8 cellular contexts compared by ENCODE assay signal in genomic region chr5:24110019-24110615, GRCh38.
DNase-seq lines count a peak whose midpoint lies in the region; ATAC-seq, FAIRE-seq and TF ChIP-seq lines count a peak whose summit lies in the region.

No MANE protein-coding gene starts in this region.

- FAIRE-seq in A549 (lab: Jason Lieb, UNC), result no peak

- no peaks in the 10 kb centered on the region for H3K36me3 Mint-ChIP-seq in T-cell
- H3K36me3 Mint-ChIP-seq in activated T-cell treated with anti-CD3 and anti-CD28 coated beads, Interleukin-2, amount 50 U/mL, for 72 hours (ENCODE audit: insufficient read depth in 2 of 2), result no peaks in the 10 kb centered on the region
- H3K36me3 Mint-ChIP-seq in CD8-positive, alpha-beta T cell, result no peaks in the 10 kb centered on the region

- no peaks in the 10 kb centered on the region for H3K4me1 Mint-ChIP-seq in T-cell
- no peaks in the 10 kb centered on the region for H3K4me1 Mint-ChIP-seq in activated T-cell treated with anti-CD3 and anti-CD28 coated beads, Interleukin-2, amount 50 U/mL, for 72 hours (ENCODE audit: low read depth)
- H3K4me1 Mint-ChIP-seq in CD8-positive, alpha-beta T cell (ENCODE audit: low read depth), result no peaks in the 10 kb centered on the region

- intact Hi-C loops in CD8-positive, alpha-beta T cell (cut with DNase I, micrococcal nuclease), result no loop called here
- intact Hi-C loops in stomach (cut with DNase I; ENCODE audit: low total_unique reads), result no loop called here

- DNase-seq in A549 (ENCODE audit: low read depth in 1 of 2, low spot score in 1 of 2) (peak; percentile 8 to 43), HL-60 (ENCODE audit: low read depth in 1 of 2, low spot score in 1 of 2) (no peak), OCI-M1 (lab: John Stamatoyannopoulos, UW) (peak; percentile 73), foreskin keratinocyte (peak in 1 of 2 donors; percentile 24), T-cell (no peak), stomach (no peak)
- no peak for DNase-seq in activated T-cell treated with anti-CD3 and anti-CD28 coated beads, Interleukin-2, amount 50 U/mL, for 72 hours
- no peak for DNase-seq in CD8-positive, alpha-beta T cell

- peaks cover under 1% of the 10 kb centered on the region; the same call in 1 of the 3 replicates for H3K9me3 ChIP-seq in A549
- no peaks in the 10 kb centered on the region for H3K9me3 ChIP-seq in CD8-positive, alpha-beta T cell (ENCODE audit: low read length)
- no peaks in the 10 kb centered on the region for H3K9me3 ChIP-seq in stomach

- no peak for TF ChIP-seq POLR2A in A549 (IDR thresholded peaks at IDR 0.05; ENCODE audit: low read length)
- TF ChIP-seq POLR2A in stomach (IDR thresholded peaks at IDR 0.05), result no peak

- H3K4me3 ChIP-seq in A549 (no peak overlapping the region), HL-60 (replicated peaks; ENCODE audit: insufficient read depth, low read length) (no peak overlapping the region), stomach (no peak overlapping the region)
- no peak overlapping the region for H3K4me3 ChIP-seq in CD8-positive, alpha-beta T cell (ENCODE audit: low read depth, low read length)

- CTCF ChIA-PET in A549 (lab: Yijun Ruan, JAX), result interaction anchor here (0.7 to 4.0 kb wide), 3 partner anchors 284 to 304 kb away, joined by 3 to 14 read pairs (median 3); no protein-coding TSS in a partner anchor
- CTCF ChIA-PET in T-cell (lab: Charles Lee), result no interaction called here
- CTCF ChIA-PET in CD8-positive, alpha-beta T cell (lab: Charles Lee), result interaction anchor here (0.6 kb wide), 1 partner anchor 313 kb away, joined by 3 read pairs; no protein-coding TSS in a partner anchor

- no peak overlapping the region for H3K4me3 Mint-ChIP-seq in T-cell
- H3K4me3 Mint-ChIP-seq in activated T-cell treated with anti-CD3 and anti-CD28 coated beads, Interleukin-2, amount 50 U/mL, for 72 hours, result no peak overlapping the region
- no peak overlapping the region for H3K4me3 Mint-ChIP-seq in CD8-positive, alpha-beta T cell

- H3K4me1 ChIP-seq in A549 (no peaks in the 10 kb centered on the region), foreskin keratinocyte (no peaks in the 10 kb centered on the region), stomach (no peaks in the 10 kb centered on the region)
- H3K4me1 ChIP-seq in CD8-positive, alpha-beta T cell (ENCODE audit: insufficient read depth, low read length), result no peaks in the 10 kb centered on the region

- H3K27ac ChIP-seq in A549 (no peak overlapping the region), HL-60 (replicated peaks) (no peak overlapping the region), foreskin keratinocyte (no peak overlapping the region), stomach (no peak overlapping the region)
- no peak overlapping the region for H3K27ac ChIP-seq in CD8-positive, alpha-beta T cell (ENCODE audit: low read depth, low read length)

- peak; percentile 59 to 62 for TF ChIP-seq RAD21 in A549 (conservative IDR thresholded peaks at IDR 0.05 in 1 of 2, IDR thresholded peaks at IDR 0.05 in 1 of 2)

- H3K36me3 ChIP-seq in CD8-positive, alpha-beta T cell (ENCODE audit: insufficient read depth, low read length), result no peaks in the 10 kb centered on the region
- H3K36me3 ChIP-seq in stomach, result no peaks in the 10 kb centered on the region

- POLR2A ChIA-PET in A549 (lab: Yijun Ruan, JAX) (no interaction called here), T-cell (lab: Charles Lee) (no interaction called here)
- POLR2A ChIA-PET in CD8-positive, alpha-beta T cell (lab: Charles Lee), result no interaction called here

- ATAC-seq in A549, result no peak
- peak; percentile 48 for ATAC-seq in foreskin keratinocyte
- no peak for ATAC-seq in T-cell (replicated peaks in 1 of 4)
- ATAC-seq in activated T-cell treated with anti-CD3 and anti-CD28 coated beads, Interleukin-2, amount 50 U/mL, for 72 hours (replicated peaks in 1 of 2), result no peak
- ATAC-seq in CD8-positive, alpha-beta T cell, result no peak

- no peak overlapping the region for H3K27ac Mint-ChIP-seq in T-cell
- H3K27ac Mint-ChIP-seq in activated T-cell treated with anti-CD3 and anti-CD28 coated beads, Interleukin-2, amount 50 U/mL, for 72 hours, result no peak overlapping the region
- H3K27ac Mint-ChIP-seq in CD8-positive, alpha-beta T cell, result no peak overlapping the region

- no peaks in the 10 kb centered on the region for H3K27me3 Mint-ChIP-seq in T-cell
- H3K27me3 Mint-ChIP-seq in activated T-cell treated with anti-CD3 and anti-CD28 coated beads, Interleukin-2, amount 50 U/mL, for 72 hours (ENCODE audit: low read depth), result no peaks in the 10 kb centered on the region
- H3K27me3 Mint-ChIP-seq in CD8-positive, alpha-beta T cell (ENCODE audit: low read depth), result no peaks in the 10 kb centered on the region

- no peak overlapping the region for H3K4me2 ChIP-seq in A549

- TF ChIP-seq CTCF in A549 (IDR thresholded peaks at IDR 0.05) (peak; percentile 59), HL-60 (IDR thresholded peaks at IDR 0.05; ENCODE audit: insufficient read depth, low read length) (peak; percentile 18), foreskin keratinocyte (conservative IDR thresholded peaks at IDR 0.05) (peak; percentile 83), stomach (IDR thresholded peaks at IDR 0.05) (peak in 3 of 7 experiments; percentile 10 to 22 (median 15))
- no peak for TF ChIP-seq CTCF in CD8-positive, alpha-beta T cell (IDR thresholded peaks at IDR 0.05)

- WGBS in A549 (ENCODE audit: missing lambda C conversion rate), result 5% methylated on average over 3 of the region's 3 CpGs
- WGBS in stomach, 5 donors, result 32 to 38% (median 35%) methylated on average over 3 of the region's 3 CpGs

- peaks cover 7 to 19% (median 13%) of the 10 kb centered on the region in 3 donors for H3K9me3 Mint-ChIP-seq in T-cell
- peaks cover 0 to 4% of the 10 kb centered on the region in 2 donors for H3K9me3 Mint-ChIP-seq in activated T-cell treated with anti-CD3 and anti-CD28 coated beads, Interleukin-2, amount 50 U/mL, for 72 hours
- H3K9me3 Mint-ChIP-seq in CD8-positive, alpha-beta T cell, result peaks cover 15% of the 10 kb centered on the region

- TF ChIP-seq EP300 in A549 (IDR thresholded peaks at IDR 0.05) (no peak), stomach (IDR thresholded peaks at IDR 0.05) (no peak)

- no peaks in the 10 kb centered on the region for H3K27me3 ChIP-seq in HL-60 (ENCODE audit: insufficient read depth, poor library complexity, severe bottlenecking)
- no peaks in the 10 kb centered on the region for H3K27me3 ChIP-seq in foreskin keratinocyte
- no peaks in the 10 kb centered on the region for H3K27me3 ChIP-seq in CD8-positive, alpha-beta T cell (ENCODE audit: insufficient read depth, low read length)
- H3K27me3 ChIP-seq in stomach, result no peaks in the 10 kb centered on the region

TF ChIP-seq in A549, 52 proteins besides CTCF, POLR2A, EP300 and RAD21:
- TF ChIP-seq SMC3 (IDR thresholded peaks at IDR 0.05), result peak; percentile 54
- TF ChIP-seq RARB (CRISPR knock-in tag; IDR thresholded peaks at IDR 0.05), result no peak

Comparison
In these comparisons a context has a peak if more than half of its experiments do, and no peak if none do; other contexts are left out.
1. DNase-seq: peak in A549 (2 of 2) and OCI-M1 (single experiment); none in HL-60 (0 of 2), T-cell (0 of 34), activated T-cell treated with anti-CD3 and anti-CD28 coated beads, Interleukin-2, amount 50 U/mL, for 72 hours (0 of 2), CD8-positive, alpha-beta T cell (0 of 7) and stomach (single experiment).
2. CTCF ChIA-PET loops: an anchor here in A549 (0.7 to 4.0 kb wide) and CD8-positive, alpha-beta T cell (0.6 kb wide); none called in T-cell.